Comparison of ENCODE assay signal across 24 cellular contexts in genomic region chr13:39877134-39877533, GRCh38.
"Had no signal": no experiment of that assay in that cellular context is flagged by ENCODE, and none has a peak within 500 bp of the region (broad histone marks: within the 10 kb centered on the region; RNA-seq: fewer than 3 reads in every experiment).

No MANE protein-coding gene starts in this region.

- H3K36me3 ChIP-seq: colonic mucosa, gastroesophageal sphincter, lower lobe of right lung, ovary, thoracic aorta, upper lobe of left lung had no signal

- H3K27me3 ChIP-seq: colonic mucosa, gastroesophageal sphincter, ovary, upper lobe of left lung had no signal

- H3K4me3 ChIP-seq: colonic mucosa, gastroesophageal sphincter, lower lobe of right lung, ovary, psoas muscle, thoracic aorta, upper lobe of left lung had no signal

- FAIRE-seq: TTC549 had no signal

- H3K4me1 ChIP-seq: colonic mucosa, psoas muscle had no signal

- ATAC-seq: activated CD8-positive, alpha-beta T cell treated with anti-CD3 and anti-CD28 coated beads for 36 hours; activated T-helper 17 cell treated with anti-CD3 and anti-CD28 coated beads, Interleukin-2, amount 50 U/mL, for 72 hours; gastroesophageal sphincter; lower lobe of right lung; naive thymus-derived CD8-positive, alpha-beta T cell; psoas muscle; sciatic nerve; stimulated activated memory B cell treated with anti-CD40 and anti-IgM and Interleukin-4, amounts not matched to agents 10 μg/mL and 1 μg/mL and 100 μg/mL, for 72 hours had no signal

- H3K9me3 ChIP-seq: colonic mucosa, gastroesophageal sphincter, lower lobe of right lung, ovary, psoas muscle, thoracic aorta, upper lobe of left lung had no signal

- H3K27ac ChIP-seq: colonic mucosa, lower lobe of right lung, psoas muscle, thoracic aorta, upper lobe of left lung had no signal

- DNase-seq: activated B cell treated with CpG ODN at 0.5 μM for 24 hours; activated CD4-positive, alpha-beta T cell treated with anti-CD3 and anti-CD28 coated beads for 4 hours; activated CD8-positive, alpha-beta T cell treated with anti-CD3 and anti-CD28 coated beads for 36 hours; activated naive CD4-positive, alpha-beta T cell; activated naive CD8-positive, alpha-beta T cell treated with anti-CD3 and anti-CD28 coated beads for 36 hours; activated T-cell treated with anti-CD3 and anti-CD28 coated beads, Interleukin-2, amount 50 U/mL, for 1 hour; amniotic stem cell; central memory CD4-positive, alpha-beta T cell; colonic mucosa; erythroblast; immature natural killer cell; lower lobe of right lung; naive thymus-derived CD8-positive, alpha-beta T cell; ovary; psoas muscle; stimulated activated CD4-positive, alpha-beta T cell treated with anti-CD3 and anti-CD28 coated beads, Interleukin-4, amount 100 ng/mL, for 24 hours; SW 1271; upper lobe of left lung had no signal
